In genomic region chr17:68324654-68325336, GRCh38 we compare ENCODE assay signal across 10 cellular contexts.
"Had no signal": no experiment of that assay in that cellular context is flagged by ENCODE, and none has a peak within 500 bp of the region (broad histone marks: within the 10 kb centered on the region; RNA-seq: fewer than 3 reads in every experiment).

No MANE protein-coding gene starts in this region.

- H3K9ac ChIP-seq: GM23248 had no signal

- H3K27ac ChIP-seq: GM23248, HL-60 had no signal

- FAIRE-seq: H54, K562 had no signal

- H2AFZ ChIP-seq: GM23248 had no signal

- DNase-seq: GOT3, H9, HCEC 1CT, HFFc6, IMR-90, KG1 had no signal

- ATAC-seq: K562 had no signal

- H3K4me3 ChIP-seq: GM23248, K562 had no signal
